35 cellular contexts compared by ENCODE assay signal in genomic region chrY:16071957-16072356, GRCh38.
"Had no signal": no experiment of that assay in that cellular context is flagged by ENCODE, and none has a peak within 500 bp of the region (broad histone marks: within the 10 kb centered on the region; RNA-seq: fewer than 3 reads in every experiment).

No MANE protein-coding gene starts in this region.

- H3K9me3 ChIP-seq: MG63 had no signal

- H3K27me3 ChIP-seq: MG63 had no signal

- H3K4me3 ChIP-seq: MG63 had no signal

- H3K4me2 ChIP-seq: KMS-11 had no signal

- H3K9ac ChIP-seq: KMS-11 had no signal

- DNase-seq: Karpas-422, Kasumi-1, MG63, MM.1S, MV-4-11, NCI-H1048, NCI-H1092, NCI-H1092 treated with DMSO at 0.1 percent for 48 hours, NCI-H1105, NCI-H1105 treated with DMSO at 0.1 percent for 48 hours, NCI-H1417, NCI-H1417 treated with DMSO at 0.1 percent for 48 hours, NCI-H1436, NCI-H1436 treated with DMSO at 0.1 percent for 48 hours, NCI-H146, NCI-H1694, NCI-H1694 treated with DMSO at 0.1 percent for 48 hours, NCI-H187, NCI-H187 treated with DMSO at 0.1 percent for 48 hours, NCI-H1930, NCI-H2029, NCI-H2029 treated with DMSO at 0.1 percent for 48 hours, NCI-H2081, NCI-H2081 treated with DMSO at 0.1 percent for 48 hours, NCI-H2107, NCI-H2171, NCI-H2171 treated with DMSO at 0.1 percent for 48 hours, NCI-H2227 treated with DMSO at 0.1 percent for 48 hours, NCI-H226, NCI-H345, NCI-H446, NCI-H446 treated with DMSO at 0.1 percent for 48 hours, NCI-H510A, NCI-H510A treated with DMSO at 0.1 percent for 48 hours had no signal

- H3K27ac ChIP-seq: KMS-11 had no signal

- H3K36me3 ChIP-seq: MG63 had no signal
